33 cellular contexts compared by ENCODE assay signal in genomic region chr7:54981913-54982312, GRCh38. TPM values are rescaled to one million over a fixed set of nuclear protein-coding genes. Genes with fewer than 3 reads are reported as not detected.
"Had no signal": no experiment of that assay in that cellular context is flagged by ENCODE, and none has a peak within 500 bp of the region (broad histone marks: within the 10 kb centered on the region; RNA-seq: fewer than 3 reads in every experiment).

No MANE protein-coding gene starts in this region.

- H3K4me3 ChIP-seq: ascending aorta, cardiac muscle cell had no signal

- H3K27me3 ChIP-seq: ascending aorta, cardiac muscle cell had no signal

- H3K36me3 ChIP-seq: ascending aorta, cardiac muscle cell, WERI-Rb-1 had no signal

- H3K36me3 Mint-ChIP-seq: activated CD8-positive, alpha-beta memory T cell treated with anti-CD3 and anti-CD28 coated beads, Interleukin-2, amount 10 ng/mL, durations not matched to agents 7 days and 5 days; activated naive CD4-positive, alpha-beta T cell treated with anti-CD3 and anti-CD28 coated beads, Interleukin-2, amount 50 U/mL, for 24 hours; activated naive CD8-positive, alpha-beta T cell treated with anti-CD3 and anti-CD28 coated beads, Interleukin-2, amount 10 ng/mL, durations not matched to agents 7 days and 5 days had no signal

- H3K4me1 Mint-ChIP-seq: activated CD4-positive, alpha-beta memory T cell treated with anti-CD3 and anti-CD28 coated beads, Interleukin-2, amount 10 ng/mL, durations not matched to agents 7 days and 5 days; activated CD8-positive, alpha-beta memory T cell treated with anti-CD3 and anti-CD28 coated beads, Interleukin-2, amount 10 ng/mL, durations not matched to agents 7 days and 5 days; activated naive CD4-positive, alpha-beta T cell treated with anti-CD3 and anti-CD28 coated beads, Interleukin-2, amount 50 U/mL, for 24 hours; activated naive CD8-positive, alpha-beta T cell treated with anti-CD3 and anti-CD28 coated beads, Interleukin-2, amount 10 ng/mL, durations not matched to agents 7 days and 5 days; central memory CD8-positive, alpha-beta T cell had no signal

- DNase-seq: activated CD4-positive, alpha-beta memory T cell treated with anti-CD3 and anti-CD28 coated beads, Interleukin-2, amount 10 ng/mL, durations not matched to agents 7 days and 5 days; activated CD4-positive, alpha-beta T cell treated with anti-CD3 and anti-CD28 coated beads for 1 hour; activated CD4-positive, alpha-beta T cell treated with anti-CD3 and anti-CD28 coated beads for 48 hours; activated CD4-positive, CD25-positive, alpha-beta regulatory T cell; activated CD8-positive, alpha-beta memory T cell treated with anti-CD3 and anti-CD28 coated beads for 24 hours; activated CD8-positive, alpha-beta memory T cell treated with anti-CD3 and anti-CD28 coated beads, Interleukin-2, amount 10 ng/mL, durations not matched to agents 7 days and 5 days; activated CD8-positive, alpha-beta memory T cell treated with anti-CD3 and anti-CD28 coated beads, Interleukin-2, amount 50 U/mL, for 48 hours; activated effector memory CD4-positive, alpha-beta T cell treated with Interleukin-2 at 50 U/mL for 16 hours; activated naive CD8-positive, alpha-beta T cell treated with anti-CD3 and anti-CD28 coated beads, Interleukin-2, amount 10 ng/mL, durations not matched to agents 7 days and 5 days; activated T-cell treated with anti-CD3 and anti-CD28 coated beads, Interleukin-2, amount 50 U/mL, for 48 hours; amygdala; KG1; MM.1S; MV-4-11; NCI-H1092; NCI-H146; NCI-H187; NCI-H2029 treated with DMSO at 0.1 percent for 48 hours; NCI-H2107; NCI-H2171 treated with DMSO at 0.1 percent for 48 hours; NCI-H345; NCI-H524 treated with DMSO at 0.1 percent for 48 hours; NCI-H748 treated with DMSO at 0.1 percent for 48 hours; Right ventricle myocardium superior; SW 1271; T-helper 1 cell; T-helper 2 cell; T-helper 9 cell; WERI-Rb-1 had no signal

- H3K27me3 Mint-ChIP-seq: activated CD8-positive, alpha-beta memory T cell treated with anti-CD3 and anti-CD28 coated beads, Interleukin-2, amount 10 ng/mL, durations not matched to agents 7 days and 5 days; activated naive CD8-positive, alpha-beta T cell treated with anti-CD3 and anti-CD28 coated beads, Interleukin-2, amount 10 ng/mL, durations not matched to agents 7 days and 5 days had no signal

- H3K4me1 ChIP-seq: ascending aorta had no signal

- H3K9me3 Mint-ChIP-seq: activated CD4-positive, alpha-beta memory T cell treated with anti-CD3 and anti-CD28 coated beads, Interleukin-2, amount 10 ng/mL, durations not matched to agents 7 days and 5 days; activated naive CD8-positive, alpha-beta T cell treated with anti-CD3 and anti-CD28 coated beads, Interleukin-2, amount 10 ng/mL, durations not matched to agents 7 days and 5 days had no signal

- H3K27ac ChIP-seq: ascending aorta, cardiac muscle cell, WERI-Rb-1 had no signal

- ATAC-seq: activated CD8-positive, alpha-beta memory T cell treated with anti-CD3 and anti-CD28 coated beads, Interleukin-2, amount 10 ng/mL, durations not matched to agents 7 days and 5 days had no signal

- H3K4me3 Mint-ChIP-seq: activated CD4-positive, alpha-beta memory T cell treated with anti-CD3 and anti-CD28 coated beads, Interleukin-2, amount 10 ng/mL, durations not matched to agents 7 days and 5 days; activated CD8-positive, alpha-beta memory T cell treated with anti-CD3 and anti-CD28 coated beads, Interleukin-2, amount 10 ng/mL, durations not matched to agents 7 days and 5 days; activated naive CD4-positive, alpha-beta T cell treated with anti-CD3 and anti-CD28 coated beads, Interleukin-2, amount 50 U/mL, for 24 hours; activated naive CD8-positive, alpha-beta T cell treated with anti-CD3 and anti-CD28 coated beads, Interleukin-2, amount 10 ng/mL, durations not matched to agents 7 days and 5 days; central memory CD8-positive, alpha-beta T cell had no signal

- H3K27ac Mint-ChIP-seq: activated CD4-positive, alpha-beta memory T cell treated with anti-CD3 and anti-CD28 coated beads, Interleukin-2, amount 10 ng/mL, durations not matched to agents 7 days and 5 days; activated CD8-positive, alpha-beta memory T cell treated with anti-CD3 and anti-CD28 coated beads, Interleukin-2, amount 10 ng/mL, durations not matched to agents 7 days and 5 days; activated naive CD4-positive, alpha-beta T cell treated with anti-CD3 and anti-CD28 coated beads, Interleukin-2, amount 50 U/mL, for 24 hours; activated naive CD8-positive, alpha-beta T cell treated with anti-CD3 and anti-CD28 coated beads, Interleukin-2, amount 10 ng/mL, durations not matched to agents 7 days and 5 days had no signal

- H3K9me3 ChIP-seq: ascending aorta had no signal

RNA-seq across cellular contexts. Expression of gene EGFR, which starts 36.9 kb away (rescaled TPM):
- total RNA-seq: activated CD4-positive, alpha-beta memory T cell treated with anti-CD3 and anti-CD28 coated beads, Interleukin-2, amount 10 ng/mL, durations not matched to agents 7 days and 5 days; activated CD8-positive, alpha-beta memory T cell treated with anti-CD3 and anti-CD28 coated beads, Interleukin-2, amount 10 ng/mL, durations not matched to agents 7 days and 5 days; activated naive CD8-positive, alpha-beta T cell treated with anti-CD3 and anti-CD28 coated beads, Interleukin-2, amount 10 ng/mL, durations not matched to agents 7 days and 5 days had no signal
